12 cellular contexts compared by ENCODE assay signal in genomic region chr17:81558941-81559806, GRCh38. TPM values are rescaled to one million over a fixed set of nuclear protein-coding genes. Genes with fewer than 3 reads are reported as not detected.
A peak's percentile ranks its signal among the peaks of the same experiment; 100 is the strongest.
DNase-seq lines count a peak whose midpoint lies in the region; ATAC-seq and TF ChIP-seq lines count a peak whose summit lies in the region.
"Had no signal": no experiment of that assay in that cellular context is flagged by ENCODE, and none has a peak within 500 bp of the region (broad histone marks: within the 10 kb centered on the region; RNA-seq: fewer than 3 reads in every experiment).

No MANE protein-coding gene starts in this region.

- no peak overlapping the region for H3K4me3 ChIP-seq in right atrium auricular region
- no peak overlapping the region for H3K4me3 ChIP-seq in RWPE2 (ENCODE audit: severe bottlenecking)
- H3K4me3 ChIP-seq in upper lobe of right lung = no peak overlapping the region

- intact Hi-C loops in Right ventricle myocardium inferior (cut with DNase I) (no loop called here), upper lobe of right lung (cut with DNase I) (no loop called here)

- H3K4me1 ChIP-seq in right atrium auricular region (peaks cover 0 to 40% of the 10 kb centered on the region in 2 donors), RWPE2 (ENCODE audit: insufficient read depth, poor library complexity, severe bottlenecking) (peaks cover 6% of the 10 kb centered on the region), upper lobe of right lung (peaks cover 7% of the 10 kb centered on the region)

- H3K9me3 Mint-ChIP-seq in glutamatergic neuron (ENCODE audit: unreplicated experiment) = peaks cover 3% of the 10 kb centered on the region
- no peaks in the 10 kb centered on the region for H3K9me3 Mint-ChIP-seq in endothelial cell (ENCODE audit: unreplicated experiment)

- H3K4me3 Mint-ChIP-seq in glutamatergic neuron (ENCODE audit: unreplicated experiment) (no peak overlapping the region), endothelial cell (ENCODE audit: unreplicated experiment) (no peak overlapping the region)
- H3K4me3 Mint-ChIP-seq: B cell had no signal

- H3K27me3 Mint-ChIP-seq in glutamatergic neuron (ENCODE audit: unreplicated experiment) (peaks cover 8% of the 10 kb centered on the region), endothelial cell (ENCODE audit: unreplicated experiment) (peaks cover 3% of the 10 kb centered on the region)
- H3K27me3 Mint-ChIP-seq: B cell had no signal

- H3K27ac Mint-ChIP-seq in glutamatergic neuron (ENCODE audit: unreplicated experiment) = no peak overlapping the region
- no peak overlapping the region for H3K27ac Mint-ChIP-seq in endothelial cell (ENCODE audit: unreplicated experiment)

- TF ChIP-seq CTCF in right atrium auricular region (IDR thresholded peaks at IDR 0.05) = peak in 1 of 2 donors; percentile 53
- peak; percentile 30 for TF ChIP-seq CTCF in RWPE2 (IDR thresholded peaks at IDR 0.05; ENCODE audit: poor library complexity, severe bottlenecking)
- no peak for TF ChIP-seq CTCF in glutamatergic neuron (IDR thresholded peaks at IDR 0.05; ENCODE audit: partially characterized antibody, unreplicated experiment)
- no peak for TF ChIP-seq CTCF in upper lobe of right lung (IDR thresholded peaks at IDR 0.05)
- TF ChIP-seq CTCF in endothelial cell (IDR thresholded peaks at IDR 0.05; ENCODE audit: unreplicated experiment) = no peak

- H3K4me1 Mint-ChIP-seq in glutamatergic neuron (ENCODE audit: low read depth, unreplicated experiment) (peaks cover 2% of the 10 kb centered on the region), endothelial cell (ENCODE audit: unreplicated experiment) (peaks cover 3% of the 10 kb centered on the region)

- peak; percentile 68 for DNase-seq in Right ventricle myocardium inferior (ENCODE audit: missing footprints)
- DNase-seq in right atrium auricular region (ENCODE audit: low spot score) = no peak
- DNase-seq in RWPE2 (ENCODE audit: low spot score) = peak; percentile 64
- DNase-seq in glutamatergic neuron = peak; percentile 24
- no peak for DNase-seq in upper lobe of right lung
- no peak for DNase-seq in endothelial cell (ENCODE audit: low spot score)
- DNase-seq: activated T-cell treated with anti-CD3 and anti-CD28 coated beads for 4 hours; central memory CD4-positive, alpha-beta T cell; stimulated activated CD4-positive, alpha-beta T cell treated with anti-CD3 and anti-CD28 coated beads, Interleukin-12 subunit alpha, Interleukin-12 subunit beta, amount 100 ng/mL, for 4 hours had no signal

- H3K36me3 ChIP-seq in right atrium auricular region (peaks cover 62% of the 10 kb centered on the region), RWPE2 (ENCODE audit: low read depth) (peaks cover 64% of the 10 kb centered on the region), upper lobe of right lung (peaks cover 76% of the 10 kb centered on the region)

- H3K9me3 ChIP-seq in right atrium auricular region (no peaks in the 10 kb centered on the region), RWPE2 (ENCODE audit: severe bottlenecking) (no peaks in the 10 kb centered on the region), upper lobe of right lung (no peaks in the 10 kb centered on the region)

- ATAC-seq in Right ventricle myocardium inferior (peak; percentile 70), RWPE2 (ENCODE audit: low read depth) (peak; percentile 49), upper lobe of right lung (peak; percentile 29), GM18511 (IDR thresholded peaks at IDR 0.05; ENCODE audit: unreplicated experiment) (no peak), GM21447 (IDR thresholded peaks at IDR 0.05; ENCODE audit: unreplicated experiment) (no peak)

- H3K27me3 ChIP-seq in right atrium auricular region = no peaks in the 10 kb centered on the region
- no peaks in the 10 kb centered on the region for H3K27me3 ChIP-seq in RWPE2 (ENCODE audit: insufficient read depth, poor library complexity, severe bottlenecking)
- no peaks in the 10 kb centered on the region for H3K27me3 ChIP-seq in upper lobe of right lung

- H3K27ac ChIP-seq in right atrium auricular region (no peak overlapping the region), RWPE2 (ENCODE audit: poor library complexity, severe bottlenecking) (no peak overlapping the region), upper lobe of right lung (no peak overlapping the region)

- H3K36me3 Mint-ChIP-seq in glutamatergic neuron (ENCODE audit: unreplicated experiment) = peaks cover 4% of the 10 kb centered on the region
- H3K36me3 Mint-ChIP-seq in endothelial cell (ENCODE audit: low read depth, unreplicated experiment) = peaks cover 28% of the 10 kb centered on the region

RNA-seq across cellular contexts. Expression of gene FAAP100, which starts 7.0 kb away (rescaled TPM):
- total RNA-seq in Right ventricle myocardium inferior (14.8 TPM), right atrium auricular region (10 to 100 TPM; 12.8 to 13.7 TPM), glutamatergic neuron (ENCODE audit: unreplicated experiment) (56.5 TPM), upper lobe of right lung (27.3 TPM), endothelial cell (ENCODE audit: unreplicated experiment) (40.6 TPM)

RNA-seq across cellular contexts. Expression of gene FSCN2, which starts 31.0 kb away (rescaled TPM):
- total RNA-seq in Right ventricle myocardium inferior (0.19 TPM), right atrium auricular region (under 1 TPM; 0.63 to 0.74 TPM), glutamatergic neuron (ENCODE audit: unreplicated experiment) (6.1 TPM), upper lobe of right lung (3.6 TPM), endothelial cell (ENCODE audit: unreplicated experiment) (1.5 TPM)

RNA-seq across cellular contexts. Expression of gene ACTG1, which starts 46.6 kb away (rescaled TPM):
- total RNA-seq in Right ventricle myocardium inferior (468 TPM), right atrium auricular region (1,000 to 10,000 TPM; 1,076 to 1,610 TPM), glutamatergic neuron (ENCODE audit: unreplicated experiment) (5,342 TPM), upper lobe of right lung (2,193 TPM), endothelial cell (ENCODE audit: unreplicated experiment) (4,184 TPM)

Comparison
In these comparisons a context has a peak if more than half of its experiments do, and no peak if none do; other contexts are left out.
1. DNase-seq: peak in Right ventricle myocardium inferior (single experiment), RWPE2 (single experiment) and glutamatergic neuron (single experiment); none in right atrium auricular region (single experiment), upper lobe of right lung (single experiment) and endothelial cell (single experiment).
2. ATAC-seq: peak in Right ventricle myocardium inferior (single experiment), RWPE2 (single experiment) and upper lobe of right lung (single experiment); none in GM18511 (single experiment) and GM21447 (single experiment).